ENCODE assay signal across 17 cellular contexts in the genomic region with DNA sequence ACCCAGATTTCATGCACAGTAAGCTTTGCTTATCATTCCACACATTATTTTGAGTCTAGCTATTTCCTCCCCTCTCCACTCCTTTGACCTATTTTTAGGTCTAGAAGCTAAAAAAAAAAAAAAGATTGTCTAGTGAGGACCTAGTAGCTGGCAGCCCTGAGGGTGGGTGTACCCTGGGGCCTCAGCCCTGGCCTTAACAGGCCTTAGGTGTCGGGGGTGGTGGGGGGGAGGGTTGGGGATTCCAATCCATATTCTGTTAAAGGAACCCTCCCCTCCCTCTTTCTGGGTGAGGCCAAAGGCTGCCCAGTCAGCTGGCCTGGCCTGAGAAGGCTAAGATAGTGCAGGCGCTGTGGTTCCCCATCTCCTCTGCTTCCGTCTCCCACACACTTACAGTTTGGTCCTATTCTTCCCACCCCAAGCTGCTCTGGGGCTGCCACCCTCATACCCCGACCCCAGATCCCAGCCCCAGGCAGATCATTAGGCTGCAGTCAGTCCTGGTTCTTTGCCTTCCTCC.
DNase-seq lines count a peak whose midpoint lies in the region; ATAC-seq and TF ChIP-seq lines count a peak whose summit lies in the region.
"Had no signal": no experiment of that assay in that cellular context is flagged by ENCODE, and none has a peak within 500 bp of the region (broad histone marks: within the 10 kb centered on the region; RNA-seq: fewer than 3 reads in every experiment).

No MANE protein-coding gene starts in this region.

- no peak for TF ChIP-seq CTCF in esophagus muscularis mucosa (IDR thresholded peaks at IDR 0.05)
- no peak for TF ChIP-seq CTCF in esophagus squamous epithelium (IDR thresholded peaks at IDR 0.05)
- no peak for TF ChIP-seq CTCF in CD14-positive monocyte (IDR thresholded peaks at IDR 0.05)

- H2AFZ ChIP-seq in mesenchymal stem cell (ENCODE audit: low read depth, low read length) = no peak overlapping the region

- H4K8ac ChIP-seq in mesenchymal stem cell (ENCODE audit: low read length) = peak overlapping the region; percentile 24

- H3K4me1 Mint-ChIP-seq in CD14-positive monocyte = peaks cover 31% of the 10 kb centered on the region
- H3K4me1 Mint-ChIP-seq: naive B cell; stimulated activated naive B cell treated with anti-CD40 and anti-IgM and Interleukin-4, amounts not matched to agents 10 μg/mL and 1 μg/mL and 100 μg/mL, for 72 hours had no signal

- H3K9ac ChIP-seq in mesenchymal stem cell (ENCODE audit: low read length) = no peak overlapping the region

- H3K36me3 Mint-ChIP-seq in CD14-positive monocyte = no peaks in the 10 kb centered on the region
- H3K36me3 Mint-ChIP-seq: naive B cell; stimulated activated naive B cell treated with anti-CD40 and anti-IgM and Interleukin-4, amounts not matched to agents 10 μg/mL and 1 μg/mL and 100 μg/mL, for 72 hours had no signal

- H3K27ac Mint-ChIP-seq in CD14-positive monocyte = peak overlapping the region in 1 of 7 donors; percentile 65
- H3K27ac Mint-ChIP-seq: activated CD4-positive, alpha-beta T cell treated with anti-CD3 and anti-CD28 coated beads, Interleukin-2, amount 10 ng/mL, durations not matched to agents 7 days and 5 days; activated T-cell treated with anti-CD3 and anti-CD28 coated beads, Interleukin-2, amount 50 U/mL, for 72 hours; naive B cell; stimulated activated naive B cell treated with anti-CD40 and anti-IgM and Interleukin-4, amounts not matched to agents 10 μg/mL and 1 μg/mL and 100 μg/mL, for 72 hours had no signal

- no peak overlapping the region for H2AK5ac ChIP-seq in mesenchymal stem cell (ENCODE audit: low read length, severe bottlenecking)

- H3K27me3 ChIP-seq in esophagus muscularis mucosa (no peaks in the 10 kb centered on the region), mesenchymal stem cell (ENCODE audit: control insufficient read depth in 1 of 2, insufficient read depth in 1 of 2, low read length in 2 of 2) (no peaks in the 10 kb centered on the region), esophagus squamous epithelium (no peaks in the 10 kb centered on the region)

- H3K4ac ChIP-seq in mesenchymal stem cell (ENCODE audit: low read depth in 1 of 2, low read length in 2 of 2) = peak overlapping the region; percentile 76 to 85

- peak overlapping the region; percentile 69 for H2BK120ac ChIP-seq in mesenchymal stem cell (ENCODE audit: low read depth, low read length)

- no peaks in the 10 kb centered on the region for H3K36me3 ChIP-seq in esophagus muscularis mucosa
- no peaks in the 10 kb centered on the region for H3K36me3 ChIP-seq in mesenchymal stem cell (ENCODE audit: control insufficient read depth in 1 of 2, insufficient read depth in 2 of 2, low read depth in 1 of 2, low read length in 2 of 2)
- H3K36me3 ChIP-seq in esophagus squamous epithelium = no peaks in the 10 kb centered on the region

- H3K27ac ChIP-seq in esophagus muscularis mucosa (replicated peaks in 1 of 4) = peak overlapping the region; percentile 65 to 75 (median 70)
- H3K27ac ChIP-seq in mesenchymal stem cell (ENCODE audit: low read length, poor library complexity, severe bottlenecking) = peak overlapping the region; percentile 22
- no peak overlapping the region for H3K27ac ChIP-seq in esophagus squamous epithelium
- H3K27ac ChIP-seq: 22Rv1 had no signal

- no peak overlapping the region for H3K4me2 ChIP-seq in mesenchymal stem cell (ENCODE audit: low read length, poor library complexity, severe bottlenecking)

- no peak overlapping the region for H3K4me3 Mint-ChIP-seq in CD14-positive monocyte
- H3K4me3 Mint-ChIP-seq: activated CD4-positive, alpha-beta T cell treated with anti-CD3 and anti-CD28 coated beads, Interleukin-2, amount 10 ng/mL, durations not matched to agents 7 days and 5 days; activated T-cell treated with anti-CD3 and anti-CD28 coated beads, Interleukin-2, amount 50 U/mL, for 72 hours; naive B cell; stimulated activated naive B cell treated with anti-CD40 and anti-IgM and Interleukin-4, amounts not matched to agents 10 μg/mL and 1 μg/mL and 100 μg/mL, for 72 hours had no signal

- no peak for TF ChIP-seq EP300 in esophagus muscularis mucosa (IDR thresholded peaks at IDR 0.05)

- intact Hi-C loops in Right ventricle myocardium inferior (cut with DNase I) = no loop called here
- intact Hi-C loops in cardiac septum (cut with DNase I) = no loop called here
- intact Hi-C loops in esophagus muscularis mucosa (cut with DNase I) = no loop called here
- intact Hi-C loops in esophagus squamous epithelium (cut with DNase I) = no loop called here
- intact Hi-C loops in CD14-positive monocyte (cut with micrococcal nuclease) = no loop called here

- peak overlapping the region; percentile 96 for H2BK15ac ChIP-seq in mesenchymal stem cell (ENCODE audit: low read depth, poor library complexity, severe bottlenecking)

- no peak overlapping the region for H3K23ac ChIP-seq in mesenchymal stem cell (ENCODE audit: low read length in 2 of 2)

- 80% methylated on average over 4 of the region's 4 CpGs for WGBS in esophagus muscularis mucosa
- WGBS in mesenchymal stem cell = 63% methylated on average over 3 of the region's 4 CpGs
- WGBS in esophagus squamous epithelium, 2 donors = 64 to 75% methylated on average over 4 of the region's 4 CpGs

- TF ChIP-seq POLR2A in esophagus muscularis mucosa (IDR thresholded peaks at IDR 0.05; ENCODE audit: low read depth) (no peak), esophagus squamous epithelium (IDR thresholded peaks at IDR 0.05) (no peak)

- H3K14ac ChIP-seq in mesenchymal stem cell (ENCODE audit: low read length in 2 of 2) = no peak overlapping the region

- peaks cover 0 to 10% (median under 1%) of the 10 kb centered on the region in 7 donors for H3K9me3 Mint-ChIP-seq in CD14-positive monocyte
- H3K9me3 Mint-ChIP-seq: activated CD4-positive, alpha-beta T cell treated with anti-CD3 and anti-CD28 coated beads, Interleukin-2, amount 10 ng/mL, durations not matched to agents 7 days and 5 days; activated T-cell treated with anti-CD3 and anti-CD28 coated beads, Interleukin-2, amount 50 U/mL, for 72 hours; naive B cell; stimulated activated naive B cell treated with anti-CD40 and anti-IgM and Interleukin-4, amounts not matched to agents 10 μg/mL and 1 μg/mL and 100 μg/mL, for 72 hours had no signal

- no peak overlapping the region for H2BK5ac ChIP-seq in mesenchymal stem cell (ENCODE audit: low read depth, low read length, poor library complexity, severe bottlenecking)

- peak; percentile 42 for ATAC-seq in Right ventricle myocardium inferior
- ATAC-seq: activated T-cell treated with anti-CD3 and anti-CD28 coated beads, Interleukin-2, amount 50 U/mL, for 72 hours; stimulated activated naive B cell treated with anti-CD40 and anti-IgM and Interleukin-4, amounts not matched to agents 10 μg/mL and 1 μg/mL and 100 μg/mL, for 72 hours had no signal

- H3K79me1 ChIP-seq in mesenchymal stem cell (replicated peaks; ENCODE audit: low read length, poor library complexity, severe bottlenecking) = no peaks in the 10 kb centered on the region

- DNase-seq in Right ventricle myocardium inferior (ENCODE audit: missing footprints) (no peak), cardiac septum (ENCODE audit: low spot score) (no peak), esophagus muscularis mucosa (ENCODE audit: extremely low spot score) (no peak), mesenchymal stem cell (peak; percentile 56), esophagus squamous epithelium (lab: John Stamatoyannopoulos, UW) (no peak), kidney tubule cell (ENCODE audit: low spot score) (no peak), NOMO-1 treated with DMSO at 0.1 percent for 48 hours (lab: John Stamatoyannopoulos, UW; ENCODE audit: unreplicated experiment) (no peak), CD14-positive monocyte (ENCODE audit: low spot score) (no peak)
- DNase-seq: activated CD4-positive, alpha-beta T cell treated with anti-CD3 and anti-CD28 coated beads, Interleukin-2, amount 10 ng/mL, durations not matched to agents 7 days and 5 days; activated T-cell treated with anti-CD3 and anti-CD28 coated beads, Interleukin-2, amount 50 U/mL, for 72 hours; effector CD4-positive, alpha-beta T cell; KBM-7; naive B cell; NCI-H1436; stimulated activated naive B cell treated with anti-CD40 and anti-IgM and Interleukin-4, amounts not matched to agents 10 μg/mL and 1 μg/mL and 100 μg/mL, for 72 hours; T-helper 2 cell had no signal

- peak overlapping the region; percentile 44 to 93 for H3K18ac ChIP-seq in mesenchymal stem cell (ENCODE audit: low read depth in 1 of 2, low read length in 2 of 2)

- H3K4me3 ChIP-seq in esophagus muscularis mucosa (no peak overlapping the region), mesenchymal stem cell (ENCODE audit: insufficient read depth in 1 of 2, low read depth in 1 of 2, low read length in 2 of 2) (no peak overlapping the region), esophagus squamous epithelium (no peak overlapping the region)

- H3K4me1 ChIP-seq in esophagus muscularis mucosa (peaks cover 11 to 33% (median 32%) of the 10 kb centered on the region in 4 donors), mesenchymal stem cell (ENCODE audit: control insufficient read depth, insufficient read depth, low read depth, low read length) (peaks cover 11% of the 10 kb centered on the region), esophagus squamous epithelium (no peaks in the 10 kb centered on the region)

- H2BK12ac ChIP-seq in mesenchymal stem cell (ENCODE audit: low read length in 2 of 2) = peak overlapping the region; percentile 70 to 97

- peak overlapping the region; percentile 76 for H4K91ac ChIP-seq in mesenchymal stem cell (ENCODE audit: low read length)

- H3K27me3 Mint-ChIP-seq in CD14-positive monocyte (ENCODE audit: low read depth in 3 of 3) = peaks cover 0 to 6% (median 0%) of the 10 kb centered on the region in 3 donors

- H3K9me3 ChIP-seq in esophagus muscularis mucosa = no peaks in the 10 kb centered on the region
- H3K9me3 ChIP-seq in mesenchymal stem cell (ENCODE audit: control insufficient read depth, low read length) = peaks cover 6% of the 10 kb centered on the region
- H3K9me3 ChIP-seq in esophagus squamous epithelium = no peaks in the 10 kb centered on the region

Comparison
In these comparisons a context has a peak if more than half of its experiments do, and no peak if none do; other contexts are left out.
1. H3K27ac ChIP-seq: peak in esophagus muscularis mucosa (4 of 4) and mesenchymal stem cell (single experiment); none in esophagus squamous epithelium (0 of 4).